In the genomic region with DNA sequence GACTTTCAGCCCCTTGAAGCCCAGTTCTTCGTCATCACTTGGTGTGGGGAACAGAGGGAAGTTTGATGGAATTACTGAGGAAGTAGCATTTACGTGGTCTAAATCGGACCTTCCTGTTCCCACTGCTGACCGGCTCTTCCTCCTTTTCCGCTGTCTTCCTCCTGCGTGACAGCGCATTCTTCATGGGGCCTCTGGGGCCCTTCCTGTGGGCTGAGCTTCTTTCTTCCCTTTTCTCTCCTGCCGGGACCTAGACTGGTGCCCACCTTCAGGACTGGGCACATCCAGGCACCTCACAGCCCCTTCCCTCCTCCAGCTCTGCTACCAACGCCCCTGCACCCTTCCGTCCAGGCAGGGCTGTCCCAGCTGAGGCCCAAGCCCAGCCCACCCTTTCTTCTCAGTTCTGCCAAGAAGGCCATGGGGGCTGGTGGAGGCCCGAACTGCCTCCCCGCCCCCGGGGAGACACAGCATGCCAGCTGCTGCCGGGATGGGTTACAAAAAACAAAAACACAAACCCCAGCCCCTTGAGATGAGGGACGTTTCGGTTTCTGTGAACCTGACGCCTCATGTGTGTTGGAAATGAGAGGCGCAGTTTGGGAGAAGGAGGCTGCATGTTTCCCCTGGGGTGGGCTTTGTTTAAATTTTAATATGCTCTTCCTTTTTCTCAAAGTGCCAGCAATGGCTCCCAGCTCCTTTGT, we compare ENCODE assay signal across 11 cellular contexts. TPM values are rescaled to one million over a fixed set of nuclear protein-coding genes. Genes with fewer than 3 reads are reported as not detected.
A peak's percentile ranks its signal among the peaks of the same experiment; 100 is the strongest.
DNase-seq lines count a peak whose midpoint lies in the region; ATAC-seq, FAIRE-seq and TF ChIP-seq lines count a peak whose summit lies in the region.
"Had no signal": no experiment of that assay in that cellular context is flagged by ENCODE, and none has a peak within 500 bp of the region (broad histone marks: within the 10 kb centered on the region; RNA-seq: fewer than 3 reads in every experiment).

No MANE protein-coding gene starts in this region.

- peak overlapping the region; percentile 27 for H3K9ac ChIP-seq in endothelial cell of umbilical vein (replicated peaks; ENCODE audit: extremely low read depth, insufficient read depth, low read length)

- no peaks in the 10 kb centered on the region for H4K20me1 ChIP-seq in endothelial cell of umbilical vein (replicated peaks; ENCODE audit: control insufficient read depth, extremely low read depth, insufficient read depth, low read length)

- no peaks in the 10 kb centered on the region for H3K9me3 Mint-ChIP-seq in activated T-cell treated with anti-CD3 and anti-CD28 coated beads, Interleukin-2, amount 50 U/mL, for 24 hours
- no peaks in the 10 kb centered on the region for H3K9me3 Mint-ChIP-seq in activated T-cell treated with anti-CD3 and anti-CD28 coated beads, Interleukin-2, amount 50 U/mL, for 72 hours
- H3K9me3 Mint-ChIP-seq in type B pancreatic cell = no peaks in the 10 kb centered on the region
- H3K9me3 Mint-ChIP-seq: activated T-helper 17 cell treated with anti-CD3 and anti-CD28 coated beads, Interleukin-2, amount 50 U/mL, for 72 hours; stimulated activated naive CD8-positive, alpha-beta T cell treated with anti-CD3 and anti-CD28 coated beads, Interleukin-15, amount 100 ng/mL, for 72 hours had no signal

- TSS peak; percentile 48 for BruUV-seq in endothelial cell of umbilical vein (replicated peaks; lab: Mats Ljungman, UMichigan)

- H3K79me2 ChIP-seq in endothelial cell of umbilical vein (ENCODE audit: control insufficient read depth, insufficient read depth, low read length) = peaks cover 47% of the 10 kb centered on the region

- no peaks in the 10 kb centered on the region for H3K9me1 ChIP-seq in endothelial cell of umbilical vein (replicated peaks; ENCODE audit: control insufficient read depth, extremely low read depth, insufficient read depth, low read length)

- peak; percentile 93 for FAIRE-seq in endothelial cell of umbilical vein (lab: Jason Lieb, UNC)

- peak; percentile 13 for DNase-seq in activated T-cell treated with anti-CD3 and anti-CD28 coated beads, Interleukin-2, amount 50 U/mL, for 24 hours
- no peak for DNase-seq in activated T-cell treated with anti-CD3 and anti-CD28 coated beads, Interleukin-2, amount 50 U/mL, for 72 hours
- peak; percentile 55 for DNase-seq in endothelial cell of umbilical vein (ENCODE audit: low read depth, low spot score)
- peak; percentile 40 for DNase-seq in midbrain (lab: John Stamatoyannopoulos, UW)
- no peak for DNase-seq in type B pancreatic cell (ENCODE audit: extremely low spot score, unreplicated experiment)
- no peak for DNase-seq in DMS79 (lab: John Stamatoyannopoulos, UW)
- DNase-seq in activated CD4-positive, CD25-positive, alpha-beta regulatory T cell treated with anti-CD3 and anti-CD28 coated beads, Interleukin-2, amount 50 U/mL, for 72 hours = no peak
- DNase-seq: glutamatergic neuron had no signal

- H3K9me3 ChIP-seq in endothelial cell of umbilical vein (replicated peaks; ENCODE audit: control insufficient read depth, insufficient read depth, low read length) = no peaks in the 10 kb centered on the region

- H2AFZ ChIP-seq in endothelial cell of umbilical vein (ENCODE audit: low read depth, low read length) = peak overlapping the region; percentile 51

- no peak overlapping the region for H3K4me3 ChIP-seq in endothelial cell of umbilical vein (replicated peaks in 1 of 3; ENCODE audit: insufficient read depth in 1 of 3, low read depth in 1 of 3, low read length in 3 of 3)

- H3K27ac ChIP-seq in endothelial cell of umbilical vein (ENCODE audit: insufficient read depth, low read depth, low read length) = peak overlapping the region; percentile 75

- no peaks in the 10 kb centered on the region for H3K36me3 Mint-ChIP-seq in activated T-cell treated with anti-CD3 and anti-CD28 coated beads, Interleukin-2, amount 50 U/mL, for 24 hours (ENCODE audit: low read depth)
- H3K36me3 Mint-ChIP-seq in activated T-cell treated with anti-CD3 and anti-CD28 coated beads, Interleukin-2, amount 50 U/mL, for 72 hours (ENCODE audit: insufficient read depth in 2 of 2) = peaks cover 2 to 6% of the 10 kb centered on the region in 2 donors
- H3K36me3 Mint-ChIP-seq in type B pancreatic cell = peaks cover 7% of the 10 kb centered on the region

- no peak overlapping the region for H3K4me3 Mint-ChIP-seq in activated T-cell treated with anti-CD3 and anti-CD28 coated beads, Interleukin-2, amount 50 U/mL, for 24 hours
- no peak overlapping the region for H3K4me3 Mint-ChIP-seq in activated T-cell treated with anti-CD3 and anti-CD28 coated beads, Interleukin-2, amount 50 U/mL, for 72 hours
- H3K4me3 Mint-ChIP-seq in type B pancreatic cell = no peak overlapping the region
- H3K4me3 Mint-ChIP-seq: activated T-helper 17 cell treated with anti-CD3 and anti-CD28 coated beads, Interleukin-2, amount 50 U/mL, for 72 hours; stimulated activated naive CD8-positive, alpha-beta T cell treated with anti-CD3 and anti-CD28 coated beads, Interleukin-15, amount 100 ng/mL, for 72 hours had no signal

- CTCF ChIA-PET in endothelial cell of umbilical vein (lab: Charles Lee) = interaction anchor here (1.6 kb wide), 3 partner anchors 9 to 18 kb away, joined by 3 to 7 read pairs (median 5); no protein-coding TSS in a partner anchor

- H3K27ac Mint-ChIP-seq in activated T-cell treated with anti-CD3 and anti-CD28 coated beads, Interleukin-2, amount 50 U/mL, for 24 hours = no peak overlapping the region
- H3K27ac Mint-ChIP-seq in activated T-cell treated with anti-CD3 and anti-CD28 coated beads, Interleukin-2, amount 50 U/mL, for 72 hours = no peak overlapping the region
- H3K27ac Mint-ChIP-seq in type B pancreatic cell = peak overlapping the region; percentile 62
- H3K27ac Mint-ChIP-seq: activated T-helper 17 cell treated with anti-CD3 and anti-CD28 coated beads, Interleukin-2, amount 50 U/mL, for 72 hours; stimulated activated naive CD8-positive, alpha-beta T cell treated with anti-CD3 and anti-CD28 coated beads, Interleukin-15, amount 100 ng/mL, for 72 hours had no signal

- intact Hi-C loops in endothelial cell of umbilical vein (cut with micrococcal nuclease) = loop anchor here (1.0 to 2.0 kb wide), 3 partner anchors 14 to 45 kb away; no protein-coding TSS in a partner anchor

- H3K4me2 ChIP-seq in endothelial cell of umbilical vein (ENCODE audit: insufficient read depth, low read length) = peak overlapping the region; percentile 41

- no peaks in the 10 kb centered on the region for H3K36me3 ChIP-seq in endothelial cell of umbilical vein (ENCODE audit: control insufficient read depth in 2 of 2, extremely low read depth in 1 of 2, insufficient read depth in 2 of 2, low read length in 2 of 2)

- dilution Hi-C loops in endothelial cell of umbilical vein (cut with MboI; ENCODE audit: extremely low pct_ligation_motif_present, low sequenced_read_pairs) = no loop called here

- H3K4me1 ChIP-seq in endothelial cell of umbilical vein (ENCODE audit: control insufficient read depth, extremely low read depth, insufficient read depth, low read length) = peaks cover 23% of the 10 kb centered on the region

- TF ChIP-seq CTCF in endothelial cell of umbilical vein (IDR thresholded peaks at IDR 0.05; ENCODE audit: extremely low read depth in 1 of 2, insufficient read depth in 1 of 2, low read depth in 1 of 2, low read length in 2 of 2) (no peak), type B pancreatic cell (conservative IDR thresholded peaks at IDR 0.05) (no peak)

- POLR2A ChIA-PET in endothelial cell of umbilical vein (lab: Charles Lee) = interaction anchor here (1.0 kb wide), 1 partner anchor 18 kb away, joined by 3 read pairs; no protein-coding TSS in a partner anchor

- no peaks in the 10 kb centered on the region for H3K27me3 Mint-ChIP-seq in activated T-cell treated with anti-CD3 and anti-CD28 coated beads, Interleukin-2, amount 50 U/mL, for 24 hours
- no peaks in the 10 kb centered on the region for H3K27me3 Mint-ChIP-seq in activated T-cell treated with anti-CD3 and anti-CD28 coated beads, Interleukin-2, amount 50 U/mL, for 72 hours (ENCODE audit: low read depth)
- H3K27me3 Mint-ChIP-seq in type B pancreatic cell = no peaks in the 10 kb centered on the region
- H3K27me3 Mint-ChIP-seq: activated T-helper 17 cell treated with anti-CD3 and anti-CD28 coated beads, Interleukin-2, amount 50 U/mL, for 72 hours; stimulated activated naive CD8-positive, alpha-beta T cell treated with anti-CD3 and anti-CD28 coated beads, Interleukin-15, amount 100 ng/mL, for 72 hours had no signal

- peaks cover 38% of the 10 kb centered on the region for H3K4me1 Mint-ChIP-seq in activated T-cell treated with anti-CD3 and anti-CD28 coated beads, Interleukin-2, amount 50 U/mL, for 24 hours (ENCODE audit: low read depth)
- H3K4me1 Mint-ChIP-seq in activated T-cell treated with anti-CD3 and anti-CD28 coated beads, Interleukin-2, amount 50 U/mL, for 72 hours (ENCODE audit: low read depth) = peaks cover 55% of the 10 kb centered on the region
- H3K4me1 Mint-ChIP-seq in type B pancreatic cell (ENCODE audit: unreplicated experiment) = peaks cover 8% of the 10 kb centered on the region
- H3K4me1 Mint-ChIP-seq: activated T-helper 17 cell treated with anti-CD3 and anti-CD28 coated beads, Interleukin-2, amount 50 U/mL, for 72 hours had no signal

- H3K27me3 ChIP-seq in endothelial cell of umbilical vein (ENCODE audit: control insufficient read depth in 2 of 2, insufficient read depth in 2 of 2, low read length in 2 of 2) = no peaks in the 10 kb centered on the region

- no peak for ATAC-seq in activated T-cell treated with anti-CD3 and anti-CD28 coated beads, Interleukin-2, amount 50 U/mL, for 72 hours (replicated peaks in 1 of 2)
- ATAC-seq in GM19395 (IDR thresholded peaks at IDR 0.05; ENCODE audit: unreplicated experiment) = no peak
- ATAC-seq: activated T-helper 17 cell treated with anti-CD3 and anti-CD28 coated beads, Interleukin-2, amount 50 U/mL, for 72 hours; stimulated activated naive CD8-positive, alpha-beta T cell treated with anti-CD3 and anti-CD28 coated beads, Interleukin-15, amount 100 ng/mL, for 72 hours had no signal

- peak; percentile 39 for TF ChIP-seq POLR2A in endothelial cell of umbilical vein (IDR thresholded peaks at IDR 0.05; ENCODE audit: low read depth, low read length)

TF ChIP-seq in endothelial cell of umbilical vein, 7 proteins besides CTCF, POLR2A, EP300 and RAD21 (continues in another document):
- TF ChIP-seq POLR2AphosphoS5 (IDR thresholded peaks at IDR 0.05; ENCODE audit: insufficient read depth, low read depth, low read length) = peak; percentile 33

RNA-seq across cellular contexts. Expression of a gene that starts 19.1 kb away (rescaled TPM):
- total RNA-seq in activated T-cell treated with anti-CD3 and anti-CD28 coated beads, Interleukin-2, amount 50 U/mL, for 72 hours = 10 to 100 TPM; 26.6 to 32.3 TPM
- total RNA-seq in endothelial cell of umbilical vein = 31.8 and 32.4 TPM in 2 replicates
- 8.9 and 9.2 TPM in 2 replicates for polyA plus RNA-seq in endothelial cell of umbilical vein
- 7.3 and 7.6 TPM in 2 replicates for polyA plus RNA-seq in endothelial cell of umbilical vein (2011; cell fraction: cytosol; rRNA removed)
- 14.7 and 15.4 TPM in 2 replicates for polyA plus RNA-seq in endothelial cell of umbilical vein (2011; cell fraction: nucleus; rRNA removed)
- 13.5 and 14.2 TPM in 2 replicates for polyA plus RNA-seq in endothelial cell of umbilical vein (2012)
- polyA minus RNA-seq in endothelial cell of umbilical vein = 13.1 and 14.1 TPM in 2 replicates
- polyA minus RNA-seq in endothelial cell of umbilical vein (2011; cell fraction: cytosol; rRNA and poly(A)+ RNA removed) = 5.4 TPM
- 11.5 and 14.6 TPM in 2 replicates for polyA minus RNA-seq in endothelial cell of umbilical vein (2011; cell fraction: nucleus; rRNA and poly(A)+ RNA removed)
- 34.7 and 47.2 TPM in 2 replicates for total RNA-seq in type B pancreatic cell (ENCODE audit: low replicate concordance)

Comparison
In these comparisons a context has a peak if more than half of its experiments do, and no peak if none do; other contexts are left out.
1. DNase-seq: peak in activated T-cell treated with anti-CD3 and anti-CD28 coated beads, Interleukin-2, amount 50 U/mL, for 24 hours (single experiment), endothelial cell of umbilical vein (single experiment) and midbrain (single experiment); none in activated T-cell treated with anti-CD3 and anti-CD28 coated beads, Interleukin-2, amount 50 U/mL, for 72 hours (0 of 2), type B pancreatic cell (single experiment), DMS79 (single experiment) and activated CD4-positive, CD25-positive, alpha-beta regulatory T cell treated with anti-CD3 and anti-CD28 coated beads, Interleukin-2, amount 50 U/mL, for 72 hours (single experiment).